8 cellular contexts compared by ENCODE assay signal in the genomic region with DNA sequence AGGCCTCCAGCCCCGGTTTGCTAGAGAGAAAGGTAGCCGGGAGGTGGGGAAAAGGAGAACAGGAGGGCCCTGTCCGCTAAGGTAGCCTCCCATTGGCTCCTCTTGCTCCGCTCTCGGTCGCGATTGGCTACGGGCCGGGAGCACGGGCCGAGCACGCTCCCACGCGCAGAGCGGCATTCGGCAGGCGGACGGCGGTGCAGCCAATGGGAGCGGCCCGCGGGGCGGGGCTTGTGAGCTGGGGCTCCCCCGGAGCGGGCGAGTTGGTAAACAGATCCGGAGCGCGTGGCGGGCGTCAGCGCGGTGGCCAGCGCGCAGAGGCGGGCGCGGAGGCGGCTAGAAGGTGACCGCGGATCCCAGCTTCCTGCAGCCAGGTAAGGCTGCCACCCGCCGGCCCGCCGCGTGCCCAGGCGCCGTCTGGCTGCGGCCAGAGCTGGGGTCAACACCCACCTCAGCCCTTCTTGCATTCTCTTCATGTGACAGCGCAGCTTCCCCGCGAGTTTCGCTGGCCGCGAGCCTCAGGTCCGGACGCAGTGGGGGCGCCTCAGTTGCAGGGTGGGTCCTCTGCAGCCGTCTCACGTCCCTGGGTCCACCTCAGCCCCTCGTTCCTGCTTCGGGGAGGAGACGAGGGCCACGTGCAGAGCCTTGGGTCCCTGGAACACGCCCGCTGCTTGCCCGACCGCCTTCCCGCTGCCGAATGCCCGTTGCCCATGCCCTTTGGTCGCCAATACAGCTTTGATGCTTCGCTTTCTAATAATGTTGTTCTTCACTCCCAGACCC. TPM values are rescaled to one million over a fixed set of nuclear protein-coding genes. Genes with fewer than 3 reads are reported as not detected.
A peak's percentile ranks its signal among the peaks of the same experiment; 100 is the strongest.
DNase-seq lines count a peak whose midpoint lies in the region; ATAC-seq and TF ChIP-seq lines count a peak whose summit lies in the region.

A gene (plus strand): TSS at position 266 of the 777 bp plus-strand sequence. CDS start 21,092 bp downstream, outside the sequence.

- peak within 1 kb of the TSS; percentile 99 for H3K27ac ChIP-seq in upper lobe of right lung

- TF ChIP-seq CTCF in progenitor cell of endocrine pancreas (IDR thresholded peaks at IDR 0.05; ENCODE audit: unreplicated experiment) (no peak), upper lobe of right lung (IDR thresholded peaks at IDR 0.05) (no peak)

- H3K4me3 ChIP-seq in upper lobe of right lung, result peak within 1 kb of the TSS; percentile 83

- peak within 1 kb of the TSS; percentile 97 for H3K27ac Mint-ChIP-seq in T-helper 2 cell treated with Interferon-gamma antibody and Interleukin-4, amounts not matched to agents 5 μg/mL and 100 μg/mL, for 36 hours
- H3K27ac Mint-ChIP-seq in progenitor cell of endocrine pancreas, result peak within 1 kb of the TSS; percentile 96

- peaks cover 9% of the 10 kb centered on the region for H3K36me3 Mint-ChIP-seq in T-helper 2 cell treated with Interferon-gamma antibody and Interleukin-4, amounts not matched to agents 5 μg/mL and 100 μg/mL, for 36 hours (ENCODE audit: low read depth)
- H3K36me3 Mint-ChIP-seq in progenitor cell of endocrine pancreas (ENCODE audit: insufficient read depth), result peaks cover 10% of the 10 kb centered on the region

- no peaks in the 10 kb centered on the region for H3K36me3 ChIP-seq in upper lobe of right lung

- no peaks in the 10 kb centered on the region for H3K9me3 ChIP-seq in upper lobe of right lung

- no peaks in the 10 kb centered on the region for H3K27me3 ChIP-seq in upper lobe of right lung

- H3K4me1 ChIP-seq in upper lobe of right lung, result peaks cover 36% of the 10 kb centered on the region

- peaks cover 15% of the 10 kb centered on the region for H3K9me3 Mint-ChIP-seq in T-helper 2 cell treated with Interferon-gamma antibody and Interleukin-4, amounts not matched to agents 5 μg/mL and 100 μg/mL, for 36 hours
- peaks cover 4% of the 10 kb centered on the region for H3K9me3 Mint-ChIP-seq in progenitor cell of endocrine pancreas (ENCODE audit: low read depth)

- peak; percentile 98 to 99 for DNase-seq in NCI-H1930 (lab: John Stamatoyannopoulos, UW)
- peak; percentile 100 for DNase-seq in T-helper 2 cell treated with Interferon-gamma antibody and Interleukin-4, amounts not matched to agents 5 μg/mL and 100 μg/mL, for 36 hours (ENCODE audit: low spot score)
- peak; percentile 93 to 100 (median 99) for DNase-seq in anterior cingulate cortex (lab: John Stamatoyannopoulos, UW)
- peak; percentile 100 for DNase-seq in left ventricle myocardium superior
- peak; percentile 98 for DNase-seq in progenitor cell of endocrine pancreas (ENCODE audit: low spot score, unreplicated experiment)
- peak; percentile 100 for DNase-seq in upper lobe of right lung

- H3K4me3 Mint-ChIP-seq in T-helper 2 cell treated with Interferon-gamma antibody and Interleukin-4, amounts not matched to agents 5 μg/mL and 100 μg/mL, for 36 hours, result peak within 1 kb of the TSS; percentile 88
- peak within 1 kb of the TSS; percentile 80 for H3K4me3 Mint-ChIP-seq in progenitor cell of endocrine pancreas (ENCODE audit: low read depth)

- intact Hi-C loops in left ventricle myocardium superior (cut with micrococcal nuclease) (no loop called here), upper lobe of right lung (cut with DNase I) (no loop called here)

- peaks cover 27% of the 10 kb centered on the region for H3K4me1 Mint-ChIP-seq in T-helper 2 cell treated with Interferon-gamma antibody and Interleukin-4, amounts not matched to agents 5 μg/mL and 100 μg/mL, for 36 hours (ENCODE audit: low read depth)
- H3K4me1 Mint-ChIP-seq in progenitor cell of endocrine pancreas (ENCODE audit: low read depth), result peaks cover 37% of the 10 kb centered on the region

- peak; percentile 97 for ATAC-seq in GM18498 (IDR thresholded peaks at IDR 0.05; ENCODE audit: unreplicated experiment)
- peak; percentile 94 for ATAC-seq in HG02973 (IDR thresholded peaks at IDR 0.05; ENCODE audit: unreplicated experiment)
- ATAC-seq in left ventricle myocardium superior, result peak; percentile 94
- ATAC-seq in upper lobe of right lung, result peak; percentile 97

- no peaks in the 10 kb centered on the region for H3K27me3 Mint-ChIP-seq in T-helper 2 cell treated with Interferon-gamma antibody and Interleukin-4, amounts not matched to agents 5 μg/mL and 100 μg/mL, for 36 hours (ENCODE audit: low read depth)
- no peaks in the 10 kb centered on the region for H3K27me3 Mint-ChIP-seq in progenitor cell of endocrine pancreas

RNA-seq across cellular contexts. Expression of the gene that starts here (rescaled TPM):
- total RNA-seq in left ventricle myocardium superior, result 438 TPM
- total RNA-seq in progenitor cell of endocrine pancreas, result 31.0 and 33.3 TPM in 2 replicates
- total RNA-seq in upper lobe of right lung, result 30.6 TPM

Comparison
In these comparisons a context has a peak if more than half of its experiments do, and no peak if none do; other contexts are left out.
1. Peak in every context shown above with its lines: DNase-seq, ATAC-seq, H3K4me3 ChIP-seq and H3K27ac ChIP-seq.
2. RNA of the gene that starts here (total RNA-seq): 438 TPM in left ventricle myocardium superior (single experiment); 31.0 to 33.3 TPM in progenitor cell of endocrine pancreas and 30.6 TPM in upper lobe of right lung (single experiment); every median in the first group is over 10 times any median in the second.